Comparison of ENCODE assay signal across 8 cellular contexts in genomic region chr1:23553896-23554480, GRCh38. TPM values are rescaled to one million over a fixed set of nuclear protein-coding genes. Genes with fewer than 3 reads are reported as not detected.
DNase-seq lines count a peak whose midpoint lies in the region; ATAC-seq and TF ChIP-seq lines count a peak whose summit lies in the region.

No MANE protein-coding gene starts in this region.

- H3K36me3 Mint-ChIP-seq in natural killer cell: no peaks in the 10 kb centered on the region

- no peaks in the 10 kb centered on the region for H3K9me3 Mint-ChIP-seq in natural killer cell

- peak overlapping the region; percentile 36 for H3K4me3 ChIP-seq in BJ (ENCODE audit: low read depth, low read length)

- POLR2A ChIA-PET in BJ (lab: Charles Lee): interaction anchor here (0.7 to 1.4 kb wide), 2 partner anchors 23 to 83 kb away, joined by 3 to 5 read pairs; no protein-coding TSS in a partner anchor

- H3K27ac Mint-ChIP-seq in natural killer cell: peak overlapping the region in 1 of 2 donors; percentile 78

- no peaks in the 10 kb centered on the region for H3K27me3 ChIP-seq in BJ (ENCODE audit: control insufficient read depth, insufficient read depth, low read length)

- intact Hi-C loops in natural killer cell (cut with micrococcal nuclease): no loop called here

- TF ChIP-seq CTCF in BJ (IDR thresholded peaks at IDR 0.05; ENCODE audit: insufficient read depth, low read depth, low read length) (no peak), natural killer cell (IDR thresholded peaks at IDR 0.05) (no peak)

- H3K36me3 ChIP-seq in BJ (ENCODE audit: control insufficient read depth, insufficient read depth, low read length): no peaks in the 10 kb centered on the region

- no peak for DNase-seq in BJ (ENCODE audit: low read depth)
- peak; percentile 73 for DNase-seq in NAMALWA (ENCODE audit: low spot score)
- no peak for DNase-seq in natural killer cell
- DNase-seq in AG20443 (ENCODE audit: low spot score): no peak
- no peak for DNase-seq in NCI-H345 treated with DMSO at 0.1 percent for 48 hours (lab: John Stamatoyannopoulos, UW; ENCODE audit: unreplicated experiment)

- peak overlapping the region; percentile 94 for H3K4me3 Mint-ChIP-seq in natural killer cell

- peaks cover 10 to 16% of the 10 kb centered on the region in 2 donors for H3K27me3 Mint-ChIP-seq in natural killer cell (ENCODE audit: low read depth in 2 of 2)

- peaks cover 21 to 33% of the 10 kb centered on the region in 2 donors for H3K4me1 Mint-ChIP-seq in natural killer cell

- peak overlapping the region; percentile 78 for H3K27ac ChIP-seq in cingulate gyrus (ENCODE audit: low read depth, low read length)

- ATAC-seq in natural killer cell (no peak), GM19328 (IDR thresholded peaks at IDR 0.05; ENCODE audit: unreplicated experiment) (no peak), GM21717 (IDR thresholded peaks at IDR 0.05; ENCODE audit: unreplicated experiment) (no peak)

- CTCF ChIA-PET in BJ (lab: Yijun Ruan, JAX): interaction anchor here (1.6 to 23.8 kb wide), 3 partner anchors 9 to 81 kb away, joined by 7 to 644 read pairs (median 30); no protein-coding TSS in a partner anchor

RNA-seq across cellular contexts. Expression of gene ID3, which starts 5.3 kb away (rescaled TPM):
- polyA plus RNA-seq in BJ (2011; rRNA removed): 230 and 379 TPM in 2 replicates
- polyA minus RNA-seq in BJ (2011; rRNA and poly(A)+ RNA removed): 249 and 251 TPM in 2 replicates
- 1 to 10 TPM in 2 of 3 donors, under 1 TPM in 1; 0.29 to 6.5 (median 2.4) TPM for total RNA-seq in natural killer cell

RNA-seq across cellular contexts. Expression of gene E2F2, which starts 23.0 kb away (rescaled TPM):
- polyA plus RNA-seq in BJ (2011; rRNA removed): 0.11 TPM in 2 replicates
- polyA minus RNA-seq in BJ (2011; rRNA and poly(A)+ RNA removed): 0.24 and 0.67 TPM in 2 replicates
- total RNA-seq in natural killer cell: 1 to 10 TPM; 2.1 to 3.9 (median 3.2) TPM
